Comparison of ENCODE assay signal across 8 cellular contexts in genomic region chr15:90934949-90935751, GRCh38. TPM values are rescaled to one million over a fixed set of nuclear protein-coding genes. Genes with fewer than 3 reads are reported as not detected.
A peak's percentile ranks its signal among the peaks of the same experiment; 100 is the strongest.
DNase-seq lines count a peak whose midpoint lies in the region; ATAC-seq, FAIRE-seq and TF ChIP-seq lines count a peak whose summit lies in the region.

Gene UNC45A (plus strand): TSS chr15:90935285. CDS start chr15:90935325, 40 bp downstream.

- H3K36me3 ChIP-seq in kidney (ENCODE audit: control insufficient read depth in 1 of 2, insufficient read depth in 2 of 2, low read length in 2 of 2) = peaks cover 7 to 11% of the 10 kb centered on the region in 2 donors

- peak within 1 kb of the TSS; percentile 30 to 87 for H3K9ac ChIP-seq in kidney (ENCODE audit: low read length in 2 of 2)

- H3K9me3 ChIP-seq in kidney (ENCODE audit: control insufficient read depth in 1 of 2, low read length in 2 of 2) = no peaks in the 10 kb centered on the region

- TF ChIP-seq CTCF in AG09309 (IDR thresholded peaks at IDR 0.05; ENCODE audit: control insufficient read depth, insufficient read depth, low read depth, low read length, missing control alignments) = peak; percentile 6
- no peak for TF ChIP-seq CTCF in kidney (IDR thresholded peaks at IDR 0.05; ENCODE audit: borderline replicate concordance, extremely low read depth, insufficient read depth)

- FAIRE-seq in kidney (lab: Jason Lieb, UNC) = no peak

- DNase-seq in AG09309 (ENCODE audit: low read depth) = no peak
- peak; percentile 59 for DNase-seq in NCI-H345 treated with DMSO at 0.1 percent for 48 hours (lab: John Stamatoyannopoulos, UW; ENCODE audit: unreplicated experiment)
- DNase-seq in cerebellar cortex (ENCODE audit: low spot score) = peak; percentile 95
- DNase-seq in kidney = peak; percentile 98
- peak; percentile 98 for DNase-seq in stimulated activated CD4-positive, alpha-beta T cell treated with anti-CD3 and anti-CD28 coated beads, Interleukin-15, amount 100 ng/mL, for 24 hours

- intact Hi-C loops in kidney (cut with DNase I) = no loop called here

- H3K4me1 ChIP-seq in kidney (ENCODE audit: control insufficient read depth in 1 of 2, insufficient read depth in 1 of 2, low read depth in 1 of 2, low read length in 2 of 2) = peaks cover 14 to 34% of the 10 kb centered on the region in 2 donors

- peak within 1 kb of the TSS; percentile 62 to 67 for H3K27ac ChIP-seq in kidney (ENCODE audit: low read depth in 2 of 2, low read length in 2 of 2)

- H3K4me3 ChIP-seq in AG09309 (ENCODE audit: control insufficient read depth, low read depth, low read length) (peak within 1 kb of the TSS; percentile 93), kidney (ENCODE audit: low read length in 2 of 2) (peak within 1 kb of the TSS; percentile 38 to 81)

- peak; percentile 69 for ATAC-seq in GM19025 (IDR thresholded peaks at IDR 0.05; ENCODE audit: low read depth, unreplicated experiment)
- ATAC-seq in HG03280 (IDR thresholded peaks at IDR 0.05; ENCODE audit: unreplicated experiment) = peak; percentile 66
- ATAC-seq in activated CD4-positive, CD25-positive, alpha-beta regulatory T cell treated with anti-CD3 and anti-CD28 coated beads, Interleukin-2, amount 50 U/mL, for 24 hours = peak; percentile 70 to 78

RNA-seq across cellular contexts. Expression of gene UNC45A, which starts in this region (rescaled TPM):
- 62.8 TPM for total RNA-seq in kidney
- polyA plus RNA-seq in kidney (ENCODE audit: insufficient read depth, low read depth, low replicate concordance) = 48.9 TPM
